In the genomic region with DNA sequence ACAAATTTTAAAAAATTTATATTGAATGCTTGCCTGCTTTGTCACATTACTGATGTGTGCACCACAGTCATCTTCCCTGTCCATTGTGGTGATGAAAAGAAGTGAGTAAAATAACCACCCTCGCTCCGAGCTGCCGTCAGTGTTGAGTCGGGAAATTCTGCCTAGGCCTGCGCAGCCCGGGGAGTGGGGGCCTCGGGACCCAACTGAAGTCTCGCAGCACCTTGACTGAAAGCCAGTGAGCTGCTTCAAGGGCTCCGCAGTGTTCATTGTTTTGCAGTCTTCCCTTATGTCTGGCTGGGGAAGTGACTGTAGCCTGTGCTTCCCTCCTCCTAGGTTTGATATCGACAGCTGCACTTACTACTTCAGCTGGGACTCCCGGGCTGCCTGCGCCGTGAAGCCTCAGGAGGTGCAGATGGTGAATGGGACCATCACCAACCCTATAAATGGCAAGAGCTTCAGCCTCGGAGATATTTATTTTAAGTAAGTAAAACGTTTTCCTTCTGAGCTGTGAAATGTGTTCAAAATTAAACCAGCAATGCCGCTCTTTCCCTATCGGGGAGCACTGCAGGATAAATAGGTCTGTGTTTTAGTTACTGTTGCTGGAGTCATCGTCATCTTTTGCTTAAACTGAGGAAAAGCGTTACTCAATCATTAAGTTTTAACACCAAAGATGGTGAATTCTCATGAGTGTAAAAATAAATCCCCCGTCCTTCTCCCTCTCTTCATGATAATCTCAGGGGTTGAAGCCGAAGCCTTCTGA, we compare ENCODE assay signal across 19 cellular contexts. TPM values are rescaled to one million over a fixed set of nuclear protein-coding genes. Genes with fewer than 3 reads are reported as not detected.
DNase-seq lines count a peak whose midpoint lies in the region; ATAC-seq and TF ChIP-seq lines count a peak whose summit lies in the region.
"Had no signal": no experiment of that assay in that cellular context is flagged by ENCODE, and none has a peak within 500 bp of the region (broad histone marks: within the 10 kb centered on the region; RNA-seq: fewer than 3 reads in every experiment).

No MANE protein-coding gene starts in this region.

- no peaks in the 10 kb centered on the region for H3K79me2 ChIP-seq in PC-9 (ENCODE audit: low read depth)

- H3K9me2 ChIP-seq in PC-9 (ENCODE audit: insufficient read depth): no peaks in the 10 kb centered on the region

- H3K79me1 ChIP-seq in mesenchymal stem cell (replicated peaks; ENCODE audit: low read length, poor library complexity, severe bottlenecking): peaks cover 42% of the 10 kb centered on the region

- no peak overlapping the region for H3K18ac ChIP-seq in mesenchymal stem cell (ENCODE audit: low read depth in 1 of 2, low read length in 2 of 2)

- DNase-seq in AG08396 (ENCODE audit: low spot score) (peak; percentile 67), PC-9 (no peak), mesenchymal stem cell (no peak), medulla oblongata (ENCODE audit: extremely low spot score) (no peak), NCI-H2171 (lab: John Stamatoyannopoulos, UW) (no peak), colonic mucosa (no peak)
- DNase-seq: activated CD4-positive, alpha-beta T cell treated with anti-CD3 and anti-CD28 coated beads, Interleukin-2, amount 50 U/mL, for 4 hours; activated naive CD4-positive, alpha-beta T cell treated with anti-CD3 and anti-CD28 coated beads, Interleukin-2, amount 10 ng/mL, durations not matched to agents 7 days and 5 days; activated T-cell treated with anti-CD3 and anti-CD28 coated beads, Interleukin-2, amount 50 U/mL, for 24 hours; COR-L47; GOT3; immature natural killer cell; lower lobe of right lung; naive B cell; NCI-H510A treated with DMSO at 0.1 percent for 48 hours; T-helper 1 cell had no signal

- H3K9ac ChIP-seq in mesenchymal stem cell (ENCODE audit: low read length) (peak overlapping the region; percentile 83), skeletal muscle tissue (ENCODE audit: low read depth in 1 of 3, low read length in 3 of 3) (no peak overlapping the region), colonic mucosa (ENCODE audit: low read depth in 2 of 2, low read length in 2 of 2) (peak overlapping the region in 1 of 2 donors; percentile 27)
- H3K9ac ChIP-seq: parathyroid adenoma had no signal

- H3K4ac ChIP-seq in mesenchymal stem cell (ENCODE audit: low read depth in 1 of 2, low read length in 2 of 2): no peak overlapping the region

- no peak for ATAC-seq in GM21576 (IDR thresholded peaks at IDR 0.05; ENCODE audit: unreplicated experiment)

- no peak overlapping the region for H3K4me2 ChIP-seq in PC-9
- no peak overlapping the region for H3K4me2 ChIP-seq in mesenchymal stem cell (ENCODE audit: low read length, poor library complexity, severe bottlenecking)

- no peak overlapping the region for H2BK15ac ChIP-seq in mesenchymal stem cell (ENCODE audit: low read depth, poor library complexity, severe bottlenecking)

- H2AK5ac ChIP-seq in mesenchymal stem cell (ENCODE audit: low read length, severe bottlenecking): no peak overlapping the region

- H3K4me1 ChIP-seq in PC-9 (replicated peaks; ENCODE audit: insufficient read depth): no peaks in the 10 kb centered on the region
- H3K4me1 ChIP-seq in mesenchymal stem cell (ENCODE audit: control insufficient read depth, insufficient read depth, low read depth, low read length): no peaks in the 10 kb centered on the region
- peaks cover 3 to 5% (median 4%) of the 10 kb centered on the region in 3 donors for H3K4me1 ChIP-seq in skeletal muscle tissue (ENCODE audit: control insufficient read depth in 3 of 3, insufficient read depth in 3 of 3, low read length in 3 of 3)
- peaks cover 5% of the 10 kb centered on the region for H3K4me1 ChIP-seq in colonic mucosa
- H3K4me1 ChIP-seq: lower lobe of right lung, parathyroid adenoma had no signal

- H2BK12ac ChIP-seq in mesenchymal stem cell (ENCODE audit: low read length in 2 of 2): no peak overlapping the region

- no peaks in the 10 kb centered on the region for H3K9me3 ChIP-seq in PC-9 (ENCODE audit: insufficient read depth, low read depth)
- H3K9me3 ChIP-seq in mesenchymal stem cell (ENCODE audit: control insufficient read depth, low read length): no peaks in the 10 kb centered on the region
- no peaks in the 10 kb centered on the region for H3K9me3 ChIP-seq in skeletal muscle tissue (ENCODE audit: control insufficient read depth in 3 of 3, low read length in 3 of 3)
- no peaks in the 10 kb centered on the region for H3K9me3 ChIP-seq in colonic mucosa
- H3K9me3 ChIP-seq: lower lobe of right lung had no signal

- POLR2A ChIA-PET in PC-9 (lab: Charles Lee; ENCODE audit: unreplicated experiment): no interaction called here

- WGBS in mesenchymal stem cell: 94% methylated on average over 19 of the region's 21 CpGs

- H2AFZ ChIP-seq in PC-9 (no peak overlapping the region), mesenchymal stem cell (ENCODE audit: low read depth, low read length) (no peak overlapping the region)
- H2AFZ ChIP-seq: parathyroid adenoma had no signal

- H3K27ac ChIP-seq in PC-9 (no peak overlapping the region), mesenchymal stem cell (ENCODE audit: low read length, poor library complexity, severe bottlenecking) (no peak overlapping the region), skeletal muscle tissue (ENCODE audit: low read depth, low read length) (peak overlapping the region; percentile 2), colonic mucosa (no peak overlapping the region)
- H3K27ac ChIP-seq: lower lobe of right lung, parathyroid adenoma had no signal

- no peak overlapping the region for H2BK120ac ChIP-seq in mesenchymal stem cell (ENCODE audit: low read depth, low read length)

- H4K8ac ChIP-seq in mesenchymal stem cell (ENCODE audit: low read length): no peak overlapping the region

- TF ChIP-seq CTCF in PC-9 (conservative IDR thresholded peaks at IDR 0.05): peak; percentile 2
- no peak for TF ChIP-seq CTCF in colonic mucosa (IDR thresholded peaks at IDR 0.05)

- H3K27me3 ChIP-seq in PC-9 (ENCODE audit: insufficient read depth, low read depth) (no peaks in the 10 kb centered on the region), mesenchymal stem cell (ENCODE audit: control insufficient read depth in 1 of 2, insufficient read depth in 1 of 2, low read length in 2 of 2) (no peaks in the 10 kb centered on the region), skeletal muscle tissue (ENCODE audit: control insufficient read depth in 3 of 3, insufficient read depth in 3 of 3, low read length in 3 of 3) (no peaks in the 10 kb centered on the region), colonic mucosa (no peaks in the 10 kb centered on the region)

- no peak overlapping the region for H3K14ac ChIP-seq in mesenchymal stem cell (ENCODE audit: low read length in 2 of 2)

- intact Hi-C loops in PC-9 (cut with micrococcal nuclease; ENCODE audit: unreplicated experiment): loop anchor here (5.0 kb wide), 1 partner anchor 368 kb away; no protein-coding TSS in a partner anchor
- intact Hi-C loops in colonic mucosa (cut with DNase I): loop anchor here (10.0 kb wide), 1 partner anchor 224 kb away; no protein-coding TSS in a partner anchor

- no peaks in the 10 kb centered on the region for H4K20me1 ChIP-seq in PC-9 (ENCODE audit: insufficient read depth)

- H3K4me3 ChIP-seq in PC-9 (no peak overlapping the region), mesenchymal stem cell (ENCODE audit: insufficient read depth in 1 of 2, low read depth in 1 of 2, low read length in 2 of 2) (no peak overlapping the region), skeletal muscle tissue (ENCODE audit: low read length in 3 of 3) (no peak overlapping the region), colonic mucosa (no peak overlapping the region)
- H3K4me3 ChIP-seq: lower lobe of right lung had no signal

- peaks cover 14% of the 10 kb centered on the region for H3K36me3 ChIP-seq in PC-9 (ENCODE audit: low read depth)
- peaks cover 83 to 84% of the 10 kb centered on the region in 2 experiments for H3K36me3 ChIP-seq in mesenchymal stem cell (ENCODE audit: control insufficient read depth in 1 of 2, insufficient read depth in 2 of 2, low read depth in 1 of 2, low read length in 2 of 2)
- peaks cover 81 to 95% (median 88%) of the 10 kb centered on the region in 3 donors for H3K36me3 ChIP-seq in skeletal muscle tissue (ENCODE audit: control insufficient read depth in 3 of 3, insufficient read depth in 3 of 3, low read length in 3 of 3)
- peaks cover 3% of the 10 kb centered on the region for H3K36me3 ChIP-seq in colonic mucosa

- CTCF ChIA-PET in PC-9 (lab: Charles Lee): no interaction called here

- no peak overlapping the region for H3K23ac ChIP-seq in mesenchymal stem cell (ENCODE audit: low read length in 2 of 2)

- BruUV-seq in PC-9 (replicated peaks; lab: Mats Ljungman, UMichigan): no TSS peak

- H4K91ac ChIP-seq in mesenchymal stem cell (ENCODE audit: low read length): no peak overlapping the region

- H3F3A ChIP-seq in PC-9 (ENCODE audit: insufficient read depth, low read depth): no peaks in the 10 kb centered on the region

- no peak overlapping the region for H2BK5ac ChIP-seq in mesenchymal stem cell (ENCODE audit: low read depth, low read length, poor library complexity, severe bottlenecking)

RNA-seq across cellular contexts. Expression of a gene that starts 32.7 kb away (rescaled TPM):
- total RNA-seq in PC-9 (2021) (0.25 TPM in 1 of 2 replicates, not detected in the other), skeletal muscle tissue (1.0 TPM), colonic mucosa (1 to 10 TPM in 1 of 2 donors, under 1 TPM in 1; 0.74 to 2.3 TPM)
- 2.2 TPM for polyA plus RNA-seq in mesenchymal stem cell (2013, experiment 1 of 2)
- polyA plus RNA-seq in mesenchymal stem cell (2013, experiment 2 of 2): 2.0 TPM
